22 cellular contexts compared by ENCODE assay signal in the genomic region with DNA sequence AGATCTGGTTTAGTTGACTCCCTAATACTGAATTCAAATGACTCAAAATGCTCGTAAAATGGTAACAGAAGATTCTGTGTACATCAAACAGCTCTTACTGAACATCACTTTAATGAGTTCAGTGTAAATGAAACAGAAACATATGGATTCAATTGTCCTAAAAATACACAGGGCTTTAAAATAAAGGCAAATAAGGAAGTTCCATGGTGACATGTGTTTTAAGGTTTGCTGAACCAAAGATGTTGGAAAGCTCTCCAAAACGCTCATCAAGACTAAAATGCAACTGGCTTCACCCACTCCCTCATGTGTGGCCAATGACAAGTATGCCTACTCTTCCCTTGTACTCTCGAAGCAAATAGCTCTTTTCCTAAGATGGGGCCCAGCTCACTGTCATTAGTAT.
A peak's percentile ranks its signal among the peaks of the same experiment; 100 is the strongest.
DNase-seq lines count a peak whose midpoint lies in the region; ATAC-seq, FAIRE-seq and TF ChIP-seq lines count a peak whose summit lies in the region.
"Had no signal": no experiment of that assay in that cellular context is flagged by ENCODE, and none has a peak within 500 bp of the region (broad histone marks: within the 10 kb centered on the region; RNA-seq: fewer than 3 reads in every experiment).

No MANE protein-coding gene starts in this region.

- ATAC-seq in GM19351 (IDR thresholded peaks at IDR 0.05; ENCODE audit: unreplicated experiment) (no peak), upper lobe of right lung (no peak)
- ATAC-seq: Right ventricle myocardium inferior had no signal

- no peak for TF ChIP-seq CTCF in A673 (conservative IDR thresholded peaks at IDR 0.05; ENCODE audit: low read depth, low read length)
- no peak for TF ChIP-seq CTCF in fibroblast of mammary gland (conservative IDR thresholded peaks at IDR 0.05; ENCODE audit: control insufficient read depth, insufficient read depth, low read depth, low read length)
- no peak for TF ChIP-seq CTCF in mesothelial cell of epicardium (IDR thresholded peaks at IDR 0.05; ENCODE audit: unreplicated experiment)
- TF ChIP-seq CTCF in upper lobe of right lung (IDR thresholded peaks at IDR 0.05): no peak

- intact Hi-C loops in A673 (cut with micrococcal nuclease; ENCODE audit: unreplicated experiment): no loop called here
- intact Hi-C loops in upper lobe of right lung (cut with DNase I): no loop called here

- peak overlapping the region; percentile 4 for H3K27ac Mint-ChIP-seq in mesothelial cell of epicardium
- H3K27ac Mint-ChIP-seq: CD8-positive, alpha-beta memory T cell; IgD-negative memory B cell had no signal

- DNase-seq in A673 (ENCODE audit: low spot score): peak; percentile 32
- DNase-seq in RPMI7951 (ENCODE audit: low read depth): peak; percentile 19
- peak; percentile 4 for DNase-seq in fibroblast of mammary gland (ENCODE audit: low read depth)
- no peak for DNase-seq in mesothelial cell of epicardium (ENCODE audit: low spot score in 2 of 2, unreplicated experiment in 2 of 2)
- DNase-seq in HTR-8/SVneo (ENCODE audit: insufficient read length, low spot score): no peak
- DNase-seq in T-helper 1 cell: no peak
- DNase-seq in upper lobe of right lung: no peak
- DNase-seq: AML-193; CD8-positive, alpha-beta memory T cell; Karpas-422; NCI-H1417; NCI-H1694 treated with DMSO at 0.1 percent for 48 hours; NCI-H446; NCI-H526; Peyer's patch had no signal

- H3K4me1 ChIP-seq in A673 (ENCODE audit: insufficient read depth, low read length, poor library complexity, severe bottlenecking) (no peaks in the 10 kb centered on the region), upper lobe of right lung (no peaks in the 10 kb centered on the region)
- H3K4me1 ChIP-seq: SJSA1 had no signal

- H3K4me3 Mint-ChIP-seq in mesothelial cell of epicardium: no peak overlapping the region
- H3K4me3 Mint-ChIP-seq: CD8-positive, alpha-beta memory T cell; IgD-negative memory B cell had no signal

- no peaks in the 10 kb centered on the region for H3K27me3 ChIP-seq in A673 (replicated peaks; ENCODE audit: insufficient read depth, low read depth, low read length, poor library complexity)
- no peaks in the 10 kb centered on the region for H3K27me3 ChIP-seq in upper lobe of right lung
- H3K27me3 ChIP-seq: Peyer's patch, SJSA1 had no signal

- H3K9me3 ChIP-seq in A673 (ENCODE audit: low read depth, low read length, poor library complexity, severe bottlenecking) (no peaks in the 10 kb centered on the region), upper lobe of right lung (no peaks in the 10 kb centered on the region)
- H3K9me3 ChIP-seq: Peyer's patch, SJSA1 had no signal

- no peaks in the 10 kb centered on the region for H3K36me3 Mint-ChIP-seq in mesothelial cell of epicardium

- H3K36me3 ChIP-seq in A673 (ENCODE audit: insufficient read depth, low read length, poor library complexity, severe bottlenecking) (no peaks in the 10 kb centered on the region), upper lobe of right lung (no peaks in the 10 kb centered on the region)
- H3K36me3 ChIP-seq: Peyer's patch, SJSA1 had no signal

- no peak overlapping the region for H3K27ac ChIP-seq in A673 (ENCODE audit: low read depth, low read length, poor library complexity, severe bottlenecking)
- no peak overlapping the region for H3K27ac ChIP-seq in upper lobe of right lung
- H3K27ac ChIP-seq: 22Rv1, C4-2B, Peyer's patch, SJSA1 had no signal

- CTCF ChIA-PET in A673 (lab: Charles Lee): no interaction called here

- BruUV-seq in A673 (replicated peaks; lab: Mats Ljungman, UMichigan): no TSS peak

- H3K27me3 Mint-ChIP-seq in mesothelial cell of epicardium (ENCODE audit: low read depth): no peaks in the 10 kb centered on the region

- H3K9me3 Mint-ChIP-seq in mesothelial cell of epicardium: no peaks in the 10 kb centered on the region
- H3K9me3 Mint-ChIP-seq: IgD-negative memory B cell had no signal

- no peak for FAIRE-seq in HTR-8/SVneo (lab: Jason Lieb, UNC)
- FAIRE-seq: D721Med had no signal

- H3K4me3 ChIP-seq in A673 (ENCODE audit: low read depth, low read length, poor library complexity, severe bottlenecking) (no peak overlapping the region), fibroblast of mammary gland (ENCODE audit: control insufficient read depth, low read depth, low read length) (no peak overlapping the region), upper lobe of right lung (no peak overlapping the region)
- H3K4me3 ChIP-seq: Peyer's patch, SJSA1 had no signal

- POLR2A ChIA-PET in A673 (lab: Charles Lee; ENCODE audit: low non-redundant PET): no interaction called here

- H3K4me1 Mint-ChIP-seq in mesothelial cell of epicardium: peaks cover 34% of the 10 kb centered on the region
- H3K4me1 Mint-ChIP-seq: CD8-positive, alpha-beta memory T cell had no signal

Comparison
In these comparisons a context has a peak if more than half of its experiments do, and no peak if none do; other contexts are left out.
1. DNase-seq: peak in A673 (single experiment), RPMI7951 (single experiment) and fibroblast of mammary gland (single experiment); none in mesothelial cell of epicardium (0 of 2), HTR-8/SVneo (single experiment), T-helper 1 cell (0 of 5) and upper lobe of right lung (single experiment).